Comparison of ENCODE assay signal across 1 cellular context in the genomic region with DNA sequence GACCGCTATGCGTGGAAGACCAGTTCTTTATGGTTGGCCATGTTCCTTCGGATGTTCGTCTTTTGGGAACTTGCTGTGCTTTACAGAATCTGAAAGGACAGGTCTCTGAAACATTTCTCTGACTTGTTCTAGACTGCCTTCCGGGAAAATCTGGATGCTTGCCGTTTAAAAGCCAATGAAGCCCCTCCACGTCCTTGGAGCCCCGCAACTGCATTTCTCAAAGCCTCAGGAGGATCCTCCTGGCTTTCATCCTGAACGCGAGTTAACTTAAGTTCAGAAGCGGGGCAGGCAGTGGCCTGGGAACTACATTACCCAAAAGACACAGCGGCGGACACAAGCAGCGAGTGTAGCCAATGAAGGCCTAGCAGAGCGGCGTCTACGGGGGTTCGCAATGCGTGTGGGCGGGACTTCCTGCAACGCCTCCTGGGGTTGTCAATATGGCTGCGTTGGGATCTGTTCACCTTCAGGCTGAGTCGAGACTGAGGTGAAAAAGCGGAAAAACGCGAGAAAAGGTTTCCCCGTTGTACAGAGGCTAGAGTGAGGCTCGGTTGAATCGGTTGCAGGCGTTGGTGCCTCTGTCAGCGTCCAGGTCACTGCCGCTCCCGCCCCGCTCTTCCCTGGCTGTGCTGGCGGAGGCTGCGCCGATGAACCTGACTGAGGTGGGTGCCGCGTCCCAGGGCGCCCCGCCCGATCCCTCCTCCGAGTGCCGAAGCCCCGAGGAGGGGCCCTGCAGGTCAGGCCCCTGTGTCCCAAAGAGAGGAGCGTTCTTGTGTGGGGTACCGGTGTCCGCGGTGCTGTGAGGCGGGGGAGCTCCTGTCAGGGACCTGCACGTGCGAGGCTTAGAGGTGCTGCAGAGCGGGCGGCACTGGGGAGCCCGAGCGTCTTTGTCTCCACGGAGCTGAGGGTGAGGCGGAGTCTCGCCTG.
TF ChIP-seq lines count a peak whose summit lies in the region.

A gene (plus strand): TSS at position 414 of the 924 bp plus-strand sequence. CDS start 2,455 bp downstream, outside the sequence.

TF ChIP-seq in HepG2, 621 proteins besides CTCF, POLR2A, EP300 and RAD21 (continued from another document and continues in another):
- TF ChIP-seq, protein P1, sequence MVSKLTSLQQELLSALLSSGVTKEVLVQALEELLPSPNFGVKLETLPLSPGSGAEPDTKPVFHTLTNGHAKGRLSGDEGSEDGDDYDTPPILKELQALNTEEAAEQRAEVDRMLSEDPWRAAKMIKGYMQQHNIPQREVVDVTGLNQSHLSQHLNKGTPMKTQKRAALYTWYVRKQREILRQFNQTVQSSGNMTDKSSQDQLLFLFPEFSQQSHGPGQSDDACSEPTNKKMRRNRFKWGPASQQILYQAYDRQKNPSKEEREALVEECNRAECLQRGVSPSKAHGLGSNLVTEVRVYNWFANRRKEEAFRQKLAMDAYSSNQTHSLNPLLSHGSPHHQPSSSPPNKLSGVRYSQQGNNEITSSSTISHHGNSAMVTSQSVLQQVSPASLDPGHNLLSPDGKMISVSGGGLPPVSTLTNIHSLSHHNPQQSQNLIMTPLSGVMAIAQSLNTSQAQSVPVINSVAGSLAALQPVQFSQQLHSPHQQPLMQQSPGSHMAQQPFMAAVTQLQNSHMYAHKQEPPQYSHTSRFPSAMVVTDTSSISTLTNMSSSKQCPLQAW (CRISPR knock-in tag; IDR thresholded peaks at IDR 0.05): 0 out of 2 replicates have a peak, but pooled peaks have one; percentile 14
- TF ChIP-seq YEATS2 (CRISPR knock-in tag; IDR thresholded peaks at IDR 0.05; ENCODE audit: borderline replicate concordance) (peak; percentile 86; the same call in 1 of the 2 replicates), FOXA1 (IDR thresholded peaks at IDR 0.05) (no peak), FOXA1 (CRISPR knock-in tag; IDR thresholded peaks at IDR 0.05) (peak; percentile 86), ETV5 (CRISPR knock-in tag; IDR thresholded peaks at IDR 0.05; ENCODE audit: borderline replicate concordance) (0 out of 2 replicates have a peak, but pooled peaks have one; percentile 23), SRSF4 (IDR thresholded peaks at IDR 0.05; ENCODE audit: low read depth, low read length, poor library complexity, severe bottlenecking) (no peak), TBX2 (CRISPR knock-in tag; IDR thresholded peaks at IDR 0.05; ENCODE audit: borderline replicate concordance) (peak; percentile 51), TBP (CRISPR knock-in tag; IDR thresholded peaks at IDR 0.05) (no peak), ZNF20 (CRISPR knock-in tag; IDR thresholded peaks at IDR 0.05) (no peak), ELF3 (CRISPR knock-in tag; IDR thresholded peaks at IDR 0.05) (peak; percentile 50; the same call in 1 of the 2 replicates), TAF1 (CRISPR knock-in tag; IDR thresholded peaks at IDR 0.05) (peak; percentile 66; the same call in 1 of the 2 replicates), ELF4 (CRISPR knock-in tag; IDR thresholded peaks at IDR 0.05; ENCODE audit: borderline replicate concordance) (peak; percentile 52; the same call in 1 of the 2 replicates), NR1H2 (CRISPR knock-in tag; IDR thresholded peaks at IDR 0.05; ENCODE audit: borderline replicate concordance, low read depth) (no peak), KMT2B (CRISPR knock-in tag; IDR thresholded peaks at IDR 0.05) (peak; percentile 91), SAP130 (CRISPR knock-in tag; IDR thresholded peaks at IDR 0.05; ENCODE audit: low read depth) (peak; percentile 90), ZNF160 (CRISPR knock-in tag; IDR thresholded peaks at IDR 0.05) (no peak), DPF2 (CRISPR knock-in tag; IDR thresholded peaks at IDR 0.05; ENCODE audit: borderline replicate concordance, low read depth) (no peak), SALL1 (CRISPR knock-in tag; IDR thresholded peaks at IDR 0.05) (peak; percentile 65), GATAD1 (CRISPR knock-in tag; IDR thresholded peaks at IDR 0.05) (peak; percentile 99), HHEX (CRISPR knock-in tag; IDR thresholded peaks at IDR 0.05) (0 out of 2 replicates have a peak, but pooled peaks have one; percentile 16), RFX1 (IDR thresholded peaks at IDR 0.05) (no peak)
- TF ChIP-seq, protein P2, sequence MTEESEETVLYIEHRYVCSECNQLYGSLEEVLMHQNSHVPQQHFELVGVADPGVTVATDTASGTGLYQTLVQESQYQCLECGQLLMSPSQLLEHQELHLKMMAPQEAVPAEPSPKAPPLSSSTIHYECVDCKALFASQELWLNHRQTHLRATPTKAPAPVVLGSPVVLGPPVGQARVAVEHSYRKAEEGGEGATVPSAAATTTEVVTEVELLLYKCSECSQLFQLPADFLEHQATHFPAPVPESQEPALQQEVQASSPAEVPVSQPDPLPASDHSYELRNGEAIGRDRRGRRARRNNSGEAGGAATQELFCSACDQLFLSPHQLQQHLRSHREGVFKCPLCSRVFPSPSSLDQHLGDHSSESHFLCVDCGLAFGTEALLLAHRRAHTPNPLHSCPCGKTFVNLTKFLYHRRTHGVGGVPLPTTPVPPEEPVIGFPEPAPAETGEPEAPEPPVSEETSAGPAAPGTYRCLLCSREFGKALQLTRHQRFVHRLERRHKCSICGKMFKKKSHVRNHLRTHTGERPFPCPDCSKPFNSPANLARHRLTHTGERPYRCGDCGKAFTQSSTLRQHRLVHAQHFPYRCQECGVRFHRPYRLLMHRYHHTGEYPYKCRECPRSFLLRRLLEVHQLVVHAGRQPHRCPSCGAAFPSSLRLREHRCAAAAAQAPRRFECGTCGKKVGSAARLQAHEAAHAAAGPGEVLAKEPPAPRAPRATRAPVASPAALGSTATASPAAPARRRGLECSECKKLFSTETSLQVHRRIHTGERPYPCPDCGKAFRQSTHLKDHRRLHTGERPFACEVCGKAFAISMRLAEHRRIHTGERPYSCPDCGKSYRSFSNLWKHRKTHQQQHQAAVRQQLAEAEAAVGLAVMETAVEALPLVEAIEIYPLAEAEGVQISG (CRISPR knock-in tag; IDR thresholded peaks at IDR 0.05): peak; percentile 90
- TF ChIP-seq, protein P3, sequence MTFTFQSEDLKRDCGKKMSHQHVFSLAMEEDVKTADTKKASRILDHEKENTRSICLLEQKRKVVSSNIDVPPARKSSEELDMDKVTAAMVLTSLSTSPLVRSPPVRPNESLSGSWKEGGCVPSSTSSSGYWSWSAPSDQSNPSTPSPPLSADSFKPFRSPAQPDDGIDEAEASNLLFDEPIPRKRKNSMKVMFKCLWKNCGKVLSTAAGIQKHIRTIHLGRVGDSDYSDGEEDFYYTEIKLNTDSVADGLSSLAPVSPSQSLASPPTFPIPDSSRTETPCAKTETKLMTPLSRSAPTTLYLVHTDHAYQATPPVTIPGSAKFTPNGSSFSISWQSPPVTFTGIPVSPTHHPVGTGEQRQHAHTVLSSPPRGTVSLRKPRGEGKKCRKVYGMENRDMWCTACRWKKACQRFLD (CRISPR knock-in tag; IDR thresholded peaks at IDR 0.05; ENCODE audit: borderline replicate concordance): peak; percentile 39; the same call in 1 of the 2 replicates
- TF ChIP-seq, protein P4, sequence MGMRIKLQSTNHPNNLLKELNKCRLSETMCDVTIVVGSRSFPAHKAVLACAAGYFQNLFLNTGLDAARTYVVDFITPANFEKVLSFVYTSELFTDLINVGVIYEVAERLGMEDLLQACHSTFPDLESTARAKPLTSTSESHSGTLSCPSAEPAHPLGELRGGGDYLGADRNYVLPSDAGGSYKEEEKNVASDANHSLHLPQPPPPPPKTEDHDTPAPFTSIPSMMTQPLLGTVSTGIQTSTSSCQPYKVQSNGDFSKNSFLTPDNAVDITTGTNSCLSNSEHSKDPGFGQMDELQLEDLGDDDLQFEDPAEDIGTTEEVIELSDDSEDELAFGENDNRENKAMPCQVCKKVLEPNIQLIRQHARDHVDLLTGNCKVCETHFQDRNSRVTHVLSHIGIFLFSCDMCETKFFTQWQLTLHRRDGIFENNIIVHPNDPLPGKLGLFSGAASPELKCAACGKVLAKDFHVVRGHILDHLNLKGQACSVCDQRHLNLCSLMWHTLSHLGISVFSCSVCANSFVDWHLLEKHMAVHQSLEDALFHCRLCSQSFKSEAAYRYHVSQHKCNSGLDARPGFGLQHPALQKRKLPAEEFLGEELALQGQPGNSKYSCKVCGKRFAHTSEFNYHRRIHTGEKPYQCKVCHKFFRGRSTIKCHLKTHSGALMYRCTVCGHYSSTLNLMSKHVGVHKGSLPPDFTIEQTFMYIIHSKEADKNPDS (CRISPR knock-in tag; IDR thresholded peaks at IDR 0.05): no peak
- TF ChIP-seq, protein P5, sequence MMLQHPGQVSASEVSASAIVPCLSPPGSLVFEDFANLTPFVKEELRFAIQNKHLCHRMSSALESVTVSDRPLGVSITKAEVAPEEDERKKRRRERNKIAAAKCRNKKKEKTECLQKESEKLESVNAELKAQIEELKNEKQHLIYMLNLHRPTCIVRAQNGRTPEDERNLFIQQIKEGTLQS (CRISPR knock-in tag; IDR thresholded peaks at IDR 0.05): peak; percentile 21; the same call in 1 of the 2 replicates
- TF ChIP-seq, protein P6, sequence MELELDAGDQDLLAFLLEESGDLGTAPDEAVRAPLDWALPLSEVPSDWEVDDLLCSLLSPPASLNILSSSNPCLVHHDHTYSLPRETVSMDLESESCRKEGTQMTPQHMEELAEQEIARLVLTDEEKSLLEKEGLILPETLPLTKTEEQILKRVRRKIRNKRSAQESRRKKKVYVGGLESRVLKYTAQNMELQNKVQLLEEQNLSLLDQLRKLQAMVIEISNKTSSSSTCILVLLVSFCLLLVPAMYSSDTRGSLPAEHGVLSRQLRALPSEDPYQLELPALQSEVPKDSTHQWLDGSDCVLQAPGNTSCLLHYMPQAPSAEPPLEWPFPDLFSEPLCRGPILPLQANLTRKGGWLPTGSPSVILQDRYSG (CRISPR knock-in tag; IDR thresholded peaks at IDR 0.05): no peak
- TF ChIP-seq, protein P7, sequence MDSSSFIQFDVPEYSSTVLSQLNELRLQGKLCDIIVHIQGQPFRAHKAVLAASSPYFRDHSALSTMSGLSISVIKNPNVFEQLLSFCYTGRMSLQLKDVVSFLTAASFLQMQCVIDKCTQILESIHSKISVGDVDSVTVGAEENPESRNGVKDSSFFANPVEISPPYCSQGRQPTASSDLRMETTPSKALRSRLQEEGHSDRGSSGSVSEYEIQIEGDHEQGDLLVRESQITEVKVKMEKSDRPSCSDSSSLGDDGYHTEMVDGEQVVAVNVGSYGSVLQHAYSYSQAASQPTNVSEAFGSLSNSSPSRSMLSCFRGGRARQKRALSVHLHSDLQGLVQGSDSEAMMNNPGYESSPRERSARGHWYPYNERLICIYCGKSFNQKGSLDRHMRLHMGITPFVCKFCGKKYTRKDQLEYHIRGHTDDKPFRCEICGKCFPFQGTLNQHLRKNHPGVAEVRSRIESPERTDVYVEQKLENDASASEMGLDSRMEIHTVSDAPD (CRISPR knock-in tag; IDR thresholded peaks at IDR 0.05): no peak
- TF ChIP-seq, protein P8, sequence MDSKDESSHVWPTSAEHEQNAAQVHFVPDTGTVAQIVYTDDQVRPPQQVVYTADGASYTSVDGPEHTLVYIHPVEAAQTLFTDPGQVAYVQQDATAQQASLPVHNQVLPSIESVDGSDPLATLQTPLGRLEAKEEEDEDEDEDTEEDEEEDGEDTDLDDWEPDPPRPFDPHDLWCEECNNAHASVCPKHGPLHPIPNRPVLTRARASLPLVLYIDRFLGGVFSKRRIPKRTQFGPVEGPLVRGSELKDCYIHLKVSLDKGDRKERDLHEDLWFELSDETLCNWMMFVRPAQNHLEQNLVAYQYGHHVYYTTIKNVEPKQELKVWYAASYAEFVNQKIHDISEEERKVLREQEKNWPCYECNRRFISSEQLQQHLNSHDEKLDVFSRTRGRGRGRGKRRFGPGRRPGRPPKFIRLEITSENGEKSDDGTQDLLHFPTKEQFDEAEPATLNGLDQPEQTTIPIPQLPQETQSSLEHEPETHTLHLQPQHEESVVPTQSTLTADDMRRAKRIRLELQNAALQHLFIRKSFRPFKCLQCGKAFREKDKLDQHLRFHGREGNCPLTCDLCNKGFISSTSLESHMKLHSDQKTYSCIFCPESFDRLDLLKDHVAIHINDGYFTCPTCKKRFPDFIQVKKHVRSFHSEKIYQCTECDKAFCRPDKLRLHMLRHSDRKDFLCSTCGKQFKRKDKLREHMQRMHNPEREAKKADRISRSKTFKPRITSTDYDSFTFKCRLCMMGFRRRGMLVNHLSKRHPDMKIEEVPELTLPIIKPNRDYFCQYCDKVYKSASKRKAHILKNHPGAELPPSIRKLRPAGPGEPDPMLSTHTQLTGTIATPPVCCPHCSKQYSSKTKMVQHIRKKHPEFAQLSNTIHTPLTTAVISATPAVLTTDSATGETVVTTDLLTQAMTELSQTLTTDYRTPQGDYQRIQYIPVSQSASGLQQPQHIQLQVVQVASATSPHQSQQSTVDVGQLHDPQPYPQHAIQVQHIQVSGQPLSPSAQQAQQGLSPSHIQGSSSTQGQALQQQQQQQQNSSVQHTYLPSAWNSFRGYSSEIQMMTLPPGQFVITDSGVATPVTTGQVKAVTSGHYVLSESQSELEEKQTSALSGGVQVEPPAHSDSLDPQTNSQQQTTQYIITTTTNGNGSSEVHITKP (CRISPR knock-in tag; IDR thresholded peaks at IDR 0.05; ENCODE audit: low read depth): peak; percentile 61; the same call in 1 of the 2 replicates
- TF ChIP-seq, protein P9, sequence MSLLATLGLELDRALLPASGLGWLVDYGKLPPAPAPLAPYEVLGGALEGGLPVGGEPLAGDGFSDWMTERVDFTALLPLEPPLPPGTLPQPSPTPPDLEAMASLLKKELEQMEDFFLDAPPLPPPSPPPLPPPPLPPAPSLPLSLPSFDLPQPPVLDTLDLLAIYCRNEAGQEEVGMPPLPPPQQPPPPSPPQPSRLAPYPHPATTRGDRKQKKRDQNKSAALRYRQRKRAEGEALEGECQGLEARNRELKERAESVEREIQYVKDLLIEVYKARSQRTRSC (CRISPR knock-in tag; IDR thresholded peaks at IDR 0.05; ENCODE audit: low read depth): no peak
- TF ChIP-seq, protein P10, sequence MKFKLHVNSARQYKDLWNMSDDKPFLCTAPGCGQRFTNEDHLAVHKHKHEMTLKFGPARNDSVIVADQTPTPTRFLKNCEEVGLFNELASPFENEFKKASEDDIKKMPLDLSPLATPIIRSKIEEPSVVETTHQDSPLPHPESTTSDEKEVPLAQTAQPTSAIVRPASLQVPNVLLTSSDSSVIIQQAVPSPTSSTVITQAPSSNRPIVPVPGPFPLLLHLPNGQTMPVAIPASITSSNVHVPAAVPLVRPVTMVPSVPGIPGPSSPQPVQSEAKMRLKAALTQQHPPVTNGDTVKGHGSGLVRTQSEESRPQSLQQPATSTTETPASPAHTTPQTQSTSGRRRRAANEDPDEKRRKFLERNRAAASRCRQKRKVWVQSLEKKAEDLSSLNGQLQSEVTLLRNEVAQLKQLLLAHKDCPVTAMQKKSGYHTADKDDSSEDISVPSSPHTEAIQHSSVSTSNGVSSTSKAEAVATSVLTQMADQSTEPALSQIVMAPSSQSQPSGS (CRISPR knock-in tag; IDR thresholded peaks at IDR 0.05): peak; percentile 33; the same call in 1 of the 2 replicates
- TF ChIP-seq, protein P11, sequence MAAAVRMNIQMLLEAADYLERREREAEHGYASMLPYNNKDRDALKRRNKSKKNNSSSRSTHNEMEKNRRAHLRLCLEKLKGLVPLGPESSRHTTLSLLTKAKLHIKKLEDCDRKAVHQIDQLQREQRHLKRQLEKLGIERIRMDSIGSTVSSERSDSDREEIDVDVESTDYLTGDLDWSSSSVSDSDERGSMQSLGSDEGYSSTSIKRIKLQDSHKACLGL (CRISPR knock-in tag; IDR thresholded peaks at IDR 0.05): no peak; the same call in 1 of the 2 replicates
- TF ChIP-seq, protein P12, sequence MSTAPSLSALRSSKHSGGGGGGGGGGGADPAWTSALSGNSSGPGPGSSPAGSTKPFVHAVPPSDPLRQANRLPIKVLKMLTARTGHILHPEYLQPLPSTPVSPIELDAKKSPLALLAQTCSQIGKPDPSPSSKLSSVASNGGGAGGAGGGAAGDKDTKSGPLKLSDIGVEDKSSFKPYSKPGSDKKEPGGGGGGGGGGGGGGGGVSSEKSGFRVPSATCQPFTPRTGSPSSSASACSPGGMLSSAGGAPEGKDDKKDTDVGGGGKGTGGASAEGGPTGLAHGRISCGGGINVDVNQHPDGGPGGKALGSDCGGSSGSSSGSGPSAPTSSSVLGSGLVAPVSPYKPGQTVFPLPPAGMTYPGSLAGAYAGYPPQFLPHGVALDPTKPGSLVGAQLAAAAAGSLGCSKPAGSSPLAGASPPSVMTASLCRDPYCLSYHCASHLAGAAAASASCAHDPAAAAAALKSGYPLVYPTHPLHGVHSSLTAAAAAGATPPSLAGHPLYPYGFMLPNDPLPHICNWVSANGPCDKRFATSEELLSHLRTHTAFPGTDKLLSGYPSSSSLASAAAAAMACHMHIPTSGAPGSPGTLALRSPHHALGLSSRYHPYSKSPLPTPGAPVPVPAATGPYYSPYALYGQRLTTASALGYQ (CRISPR knock-in tag; IDR thresholded peaks at IDR 0.05): no peak
